Comparison of ENCODE assay signal across 8 cellular contexts in the genomic region with DNA sequence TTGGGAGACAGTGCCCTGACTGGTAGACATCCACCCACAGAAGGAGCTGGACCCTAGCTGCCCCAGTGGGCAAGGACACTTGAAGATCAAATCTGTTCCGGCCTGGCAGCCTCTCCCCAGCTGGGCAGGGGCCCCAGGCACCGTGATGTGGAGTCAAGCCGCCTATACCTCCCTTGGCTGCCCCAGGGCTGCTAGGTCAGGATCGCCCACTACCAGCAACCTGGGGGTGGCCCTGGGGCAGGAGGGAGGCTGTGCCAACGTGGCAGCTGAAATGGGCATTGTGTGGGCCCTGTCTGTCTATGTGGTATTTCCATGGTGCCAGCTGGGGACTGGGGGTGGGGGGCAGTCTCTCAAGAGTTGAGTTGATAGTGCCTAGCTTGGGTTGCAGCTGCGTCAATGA. TPM values are rescaled to one million over a fixed set of nuclear protein-coding genes. Genes with fewer than 3 reads are reported as not detected.
DNase-seq lines count a peak whose midpoint lies in the region; ATAC-seq and TF ChIP-seq lines count a peak whose summit lies in the region.

No MANE protein-coding gene starts in this region.

- H3K79me2 ChIP-seq in fibroblast of lung (ENCODE audit: control insufficient read depth, insufficient read depth, low read length) (no peaks in the 10 kb centered on the region), osteoblast (ENCODE audit: insufficient read depth, low read length) (peaks cover 9% of the 10 kb centered on the region)

- peak overlapping the region; percentile 73 for H3K27ac ChIP-seq in C4-2B
- H3K27ac ChIP-seq in RWPE2 (ENCODE audit: poor library complexity, severe bottlenecking) = peak overlapping the region; percentile 55
- no peak overlapping the region for H3K27ac ChIP-seq in fibroblast of lung (ENCODE audit: insufficient read depth, low read length)
- peak overlapping the region; percentile 51 for H3K27ac ChIP-seq in osteoblast (ENCODE audit: low read depth, low read length)

- ATAC-seq in RWPE2 (ENCODE audit: low read depth) (no peak), GM18505 (IDR thresholded peaks at IDR 0.05; ENCODE audit: unreplicated experiment) (no peak)

- H2AFZ ChIP-seq in fibroblast of lung (ENCODE audit: low read length) = no peak overlapping the region
- H2AFZ ChIP-seq in osteoblast (ENCODE audit: low read length) = peak overlapping the region; percentile 29

- H3K4me3 ChIP-seq in RWPE2 (ENCODE audit: severe bottlenecking) (peak overlapping the region; percentile 52), fibroblast of lung (replicated peaks in 1 of 4; ENCODE audit: control extremely low read depth in 1 of 4, insufficient read depth in 1 of 4, low read depth in 3 of 4, low read length in 4 of 4) (peak overlapping the region; percentile 85 to 94 (median 90)), osteoblast (ENCODE audit: insufficient read depth, low read length) (peak overlapping the region; percentile 98)

- no peak for TF ChIP-seq POLR2A in GM18505 (IDR thresholded peaks at IDR 0.05; ENCODE audit: borderline replicate concordance, extremely low read depth, insufficient read depth, insufficient read length)

- H3K36me3 ChIP-seq in RWPE2 (ENCODE audit: low read depth) (0 out of 2 replicates have a peak, but pooled peaks cover 6% of the 10 kb centered on the region), fibroblast of lung (ENCODE audit: control insufficient read depth, insufficient read depth, low read length) (peaks cover 2% of the 10 kb centered on the region), osteoblast (ENCODE audit: insufficient read depth, low read length) (peaks cover 20% of the 10 kb centered on the region)

- H3K27me3 ChIP-seq in RWPE2 (ENCODE audit: insufficient read depth, poor library complexity, severe bottlenecking) (no peaks in the 10 kb centered on the region), fibroblast of lung (ENCODE audit: control insufficient read depth, insufficient read depth, low read length) (no peaks in the 10 kb centered on the region), osteoblast (ENCODE audit: insufficient read depth, low read length) (no peaks in the 10 kb centered on the region)

- H3K9ac ChIP-seq in fibroblast of lung (ENCODE audit: insufficient read depth, low read length) = peak overlapping the region; percentile 42

- no peak for TF ChIP-seq CTCF in C4-2B (conservative IDR thresholded peaks at IDR 0.05)
- TF ChIP-seq CTCF in RWPE2 (IDR thresholded peaks at IDR 0.05; ENCODE audit: poor library complexity, severe bottlenecking) = no peak
- no peak for TF ChIP-seq CTCF in fibroblast of lung (conservative IDR thresholded peaks at IDR 0.05 in 1 of 2, IDR thresholded peaks at IDR 0.05 in 1 of 2; ENCODE audit: low read depth in 1 of 2, low read length in 2 of 2)
- no peak for TF ChIP-seq CTCF in osteoblast (IDR thresholded peaks at IDR 0.05; ENCODE audit: extremely low read depth, low read depth, low read length)

- DNase-seq in RWPE2 (ENCODE audit: low spot score) (peak; percentile 65), fibroblast of lung (ENCODE audit: low read depth in 2 of 2) (no peak), osteoblast (ENCODE audit: insufficient read length, low spot score, missing footprints) (no peak), NCI-H2081 treated with DMSO at 0.1 percent for 48 hours (lab: John Stamatoyannopoulos, UW) (no peak), NCI-H748 (lab: John Stamatoyannopoulos, UW; ENCODE audit: unreplicated experiment) (no peak), kidney glomerular epithelial cell (lab: John Stamatoyannopoulos, UW) (no peak)

- H3K4me1 ChIP-seq in RWPE2 (ENCODE audit: insufficient read depth, poor library complexity, severe bottlenecking) (peaks cover 3% of the 10 kb centered on the region), fibroblast of lung (ENCODE audit: control insufficient read depth, extremely low read depth, insufficient read depth, low read length) (peaks cover 16% of the 10 kb centered on the region), osteoblast (ENCODE audit: insufficient read depth, low read length) (peaks cover 38% of the 10 kb centered on the region)

- peak overlapping the region; percentile 94 for H3K4me2 ChIP-seq in fibroblast of lung (ENCODE audit: extremely low read depth, insufficient read depth, low read length)
- H3K4me2 ChIP-seq in osteoblast (ENCODE audit: insufficient read depth, low read length) = peak overlapping the region; percentile 100

- H4K20me1 ChIP-seq in fibroblast of lung (ENCODE audit: control insufficient read depth, extremely low read depth, insufficient read depth, low read length) = no peaks in the 10 kb centered on the region
- peaks cover 8% of the 10 kb centered on the region for H4K20me1 ChIP-seq in osteoblast (ENCODE audit: insufficient read depth, low read length)

- H3K9me3 ChIP-seq in RWPE2 (ENCODE audit: severe bottlenecking) (no peaks in the 10 kb centered on the region), fibroblast of lung (ENCODE audit: control insufficient read depth, insufficient read depth, low read depth, low read length) (no peaks in the 10 kb centered on the region), osteoblast (ENCODE audit: low read depth, low read length) (no peaks in the 10 kb centered on the region)

RNA-seq across cellular contexts. Expression of a gene that starts 0.9 kb away (rescaled TPM):
- 19.2 and 19.3 TPM in 2 replicates for total RNA-seq in fibroblast of lung
- 41.0 and 44.6 TPM in 2 replicates for polyA plus RNA-seq in fibroblast of lung
- polyA plus RNA-seq in fibroblast of lung (2012) = 27.6 and 28.3 TPM in 2 replicates
- polyA minus RNA-seq in fibroblast of lung (ENCODE audit: low replicate concordance) = 178 and 230 TPM in 2 replicates
- 43.4 and 54.8 TPM in 2 replicates for total RNA-seq in osteoblast

RNA-seq across cellular contexts. Expression of a gene that starts 33.9 kb away (rescaled TPM):
- total RNA-seq in fibroblast of lung (2.1 and 2.3 TPM in 2 replicates), osteoblast (2.5 and 2.7 TPM in 2 replicates)
- polyA plus RNA-seq in fibroblast of lung = 1.4 and 3.8 TPM in 2 replicates
- polyA plus RNA-seq in fibroblast of lung (2012) = 6.5 and 13.5 TPM in 2 replicates
- polyA minus RNA-seq in fibroblast of lung (ENCODE audit: low replicate concordance) = 2.1 and 14.8 TPM in 2 replicates

RNA-seq across cellular contexts. Expression of a gene that starts 40.2 kb away (rescaled TPM):
- 89.1 and 269 TPM in 2 replicates for total RNA-seq in fibroblast of lung
- 67.3 and 76.6 TPM in 2 replicates for polyA plus RNA-seq in fibroblast of lung
- 120 and 129 TPM in 2 replicates for polyA plus RNA-seq in fibroblast of lung (2012)
- 307 and 449 TPM in 2 replicates for polyA minus RNA-seq in fibroblast of lung (ENCODE audit: low replicate concordance)
- 73.4 and 81.4 TPM in 2 replicates for total RNA-seq in osteoblast

RNA-seq across cellular contexts. Expression of a gene that starts 54.4 kb away (rescaled TPM):
- total RNA-seq in fibroblast of lung (41.5 and 45.5 TPM in 2 replicates), osteoblast (44.2 and 48.9 TPM in 2 replicates)
- 22.1 and 26.0 TPM in 2 replicates for polyA plus RNA-seq in fibroblast of lung
- 37.9 and 40.6 TPM in 2 replicates for polyA plus RNA-seq in fibroblast of lung (2012)
- 25.3 and 28.3 TPM in 2 replicates for polyA minus RNA-seq in fibroblast of lung (ENCODE audit: low replicate concordance)
